1 cellular context compared by ENCODE assay signal in genomic region chr1:207007352-207008033, GRCh38.
TF ChIP-seq lines count a peak whose summit lies in the region.

No MANE protein-coding gene starts in this region.

TF ChIP-seq in HepG2, 621 proteins besides CTCF, POLR2A, EP300 and RAD21 (continued from another document and continues in another):
- TF ChIP-seq NFAT5 (CRISPR knock-in tag; IDR thresholded peaks at IDR 0.05) (no peak), TBP (CRISPR knock-in tag; IDR thresholded peaks at IDR 0.05) (no peak), MEIS1 (CRISPR knock-in tag; IDR thresholded peaks at IDR 0.05; ENCODE audit: borderline replicate concordance) (no peak), ZNF746 (CRISPR knock-in tag; IDR thresholded peaks at IDR 0.05) (no peak), FOSL2 (CRISPR knock-in tag; IDR thresholded peaks at IDR 0.05) (peak; percentile 11; the same call in 1 of the 2 replicates), WIZ (CRISPR knock-in tag; IDR thresholded peaks at IDR 0.05) (no peak), ATF5 (CRISPR knock-in tag; IDR thresholded peaks at IDR 0.05; ENCODE audit: low read depth) (no peak), PLSCR1 (CRISPR knock-in tag; IDR thresholded peaks at IDR 0.05; ENCODE audit: borderline replicate concordance) (no peak), ZNF160 (CRISPR knock-in tag; IDR thresholded peaks at IDR 0.05) (no peak), IKZF5 (CRISPR knock-in tag; IDR thresholded peaks at IDR 0.05) (0 out of 2 replicates have a peak, but pooled peaks have one; percentile 15), ZNF792 (CRISPR knock-in tag; IDR thresholded peaks at IDR 0.05) (no peak), MXD3 (CRISPR knock-in tag; IDR thresholded peaks at IDR 0.05) (no peak), SMAD1 (CRISPR knock-in tag; IDR thresholded peaks at IDR 0.05; ENCODE audit: borderline replicate concordance, low read depth) (no peak), RFX1 (IDR thresholded peaks at IDR 0.05) (no peak), AHR (CRISPR knock-in tag; IDR thresholded peaks at IDR 0.05) (no peak), ZFX (CRISPR knock-in tag; IDR thresholded peaks at IDR 0.05; ENCODE audit: low read depth) (no peak), ZNF317 (CRISPR knock-in tag; IDR thresholded peaks at IDR 0.05) (no peak), IKZF1 (IDR thresholded peaks at IDR 0.05) (no peak), HNF1B (CRISPR knock-in tag; IDR thresholded peaks at IDR 0.05) (no peak), MTF1 (CRISPR knock-in tag; IDR thresholded peaks at IDR 0.05) (no peak), HNRNPH1 (optimal IDR thresholded peaks at IDR 0.05; ENCODE audit: low read depth, low read length) (no peak), ZNF331 (CRISPR knock-in tag; IDR thresholded peaks at IDR 0.05) (0 out of 2 replicates have a peak, but pooled peaks have one; percentile 12), RBAK (CRISPR knock-in tag; IDR thresholded peaks at IDR 0.05) (no peak), MLLT10 (CRISPR knock-in tag; IDR thresholded peaks at IDR 0.05) (no peak), RAD51 (IDR thresholded peaks at IDR 0.05; ENCODE audit: borderline replicate concordance) (no peak), ZNF766 (CRISPR knock-in tag; IDR thresholded peaks at IDR 0.05; ENCODE audit: borderline replicate concordance) (no peak), ZNF703 (CRISPR knock-in tag; IDR thresholded peaks at IDR 0.05; ENCODE audit: borderline replicate concordance) (no peak), STAT5B (CRISPR knock-in tag; IDR thresholded peaks at IDR 0.05) (no peak), GATAD1 (CRISPR knock-in tag; IDR thresholded peaks at IDR 0.05) (0 out of 2 replicates have a peak, but pooled peaks have one; percentile 17), SCMH1 (CRISPR knock-in tag; IDR thresholded peaks at IDR 0.05; ENCODE audit: borderline replicate concordance) (no peak), NBN (conservative IDR thresholded peaks at IDR 0.05) (no peak), MTA3 (CRISPR knock-in tag; IDR thresholded peaks at IDR 0.05) (no peak), IRX3 (CRISPR knock-in tag; IDR thresholded peaks at IDR 0.05; ENCODE audit: borderline replicate concordance, low read depth) (no peak), CHCHD3 (CRISPR knock-in tag; IDR thresholded peaks at IDR 0.05) (no peak), ZBTB38 (CRISPR knock-in tag; IDR thresholded peaks at IDR 0.05) (no peak), DZIP1 (CRISPR knock-in tag; IDR thresholded peaks at IDR 0.05) (no peak), SAP130 (CRISPR knock-in tag; IDR thresholded peaks at IDR 0.05; ENCODE audit: low read depth) (no peak), TAF1 (CRISPR knock-in tag; IDR thresholded peaks at IDR 0.05) (no peak), TCF7 (IDR thresholded peaks at IDR 0.05; ENCODE audit: low read depth) (no peak), AHDC1 (CRISPR knock-in tag; IDR thresholded peaks at IDR 0.05; ENCODE audit: borderline replicate concordance) (no peak), FUBP1 (CRISPR knock-in tag; IDR thresholded peaks at IDR 0.05; ENCODE audit: borderline replicate concordance) (no peak), TSC22D2 (CRISPR knock-in tag; IDR thresholded peaks at IDR 0.05; ENCODE audit: borderline replicate concordance) (no peak), PITX1 (CRISPR knock-in tag; IDR thresholded peaks at IDR 0.05) (peak; percentile 58; the same call in 1 of the 2 replicates), GATA4 (IDR thresholded peaks at IDR 0.05; ENCODE audit: borderline replicate concordance, low read depth) (no peak), THAP8 (CRISPR knock-in tag; IDR thresholded peaks at IDR 0.05; ENCODE audit: borderline replicate concordance) (no peak)
